ENCODE assay signal across 10 cellular contexts in genomic region chr5:77644443-77645157, GRCh38. TPM values are rescaled to one million over a fixed set of nuclear protein-coding genes. Genes with fewer than 3 reads are reported as not detected.
A peak's percentile ranks its signal among the peaks of the same experiment; 100 is the strongest.
DNase-seq lines count a peak whose midpoint lies in the region; ATAC-seq and TF ChIP-seq lines count a peak whose summit lies in the region.
"Had no signal": no experiment of that assay in that cellular context is flagged by ENCODE, and none has a peak within 500 bp of the region (broad histone marks: within the 10 kb centered on the region; RNA-seq: fewer than 3 reads in every experiment).

No MANE protein-coding gene starts in this region.

- WGBS in stomach, 5 donors, result 12 to 17% (median 14%) methylated on average over 31 of the region's 31 CpGs

- no peak for DNase-seq in CD4-positive, alpha-beta memory T cell
- DNase-seq in GM06990 (ENCODE audit: extremely low read depth, insufficient read length), result no peak
- DNase-seq in T-helper 17 cell, result no peak
- DNase-seq in left kidney (ENCODE audit: low read depth, low spot score), result peak; percentile 39
- no peak for DNase-seq in MCF 10A (ENCODE audit: unreplicated experiment)
- no peak for DNase-seq in kidney tubule cell (ENCODE audit: low spot score)
- no peak for DNase-seq in stomach
- DNase-seq in stimulated activated CD4-positive, alpha-beta T cell treated with anti-CD3 and anti-CD28 coated beads, Interleukin-4, amount 100 ng/mL, for 4 hours, result no peak
- DNase-seq: sigmoid colon had no signal

- BruUV-seq in MCF 10A (replicated peaks; lab: Mats Ljungman, UMichigan), result no TSS peak

- H3K4me3 ChIP-seq in CD4-positive, alpha-beta memory T cell (ENCODE audit: low read length in 2 of 2), result no peak overlapping the region
- H3K4me3 ChIP-seq in GM06990 (replicated peaks; ENCODE audit: low read depth, low read length) (peak overlapping the region; percentile 37; the same call in 1 of the 2 replicates), stomach (peak overlapping the region in 2 of 4 donors; percentile 36 to 41)
- H3K4me3 ChIP-seq: thyroid gland had no signal

- H3K4me3 Mint-ChIP-seq in CD4-positive, alpha-beta memory T cell, result peak overlapping the region; percentile 31 to 76 (median 72)
- H3K4me3 Mint-ChIP-seq in T-helper 17 cell (peak overlapping the region; percentile 71), MCF 10A (ENCODE audit: unreplicated experiment) (no peak overlapping the region)

- H3K9me3 Mint-ChIP-seq in CD4-positive, alpha-beta memory T cell, result peaks cover 0 to 35% (median 22%) of the 10 kb centered on the region in 8 donors
- no peaks in the 10 kb centered on the region for H3K9me3 Mint-ChIP-seq in MCF 10A (ENCODE audit: unreplicated experiment)

- peaks cover 65% of the 10 kb centered on the region for H3K27me3 ChIP-seq in CD4-positive, alpha-beta memory T cell (ENCODE audit: insufficient read depth, low read length)
- H3K27me3 ChIP-seq in GM06990 (replicated peaks; ENCODE audit: control insufficient read depth, insufficient read depth, low read length) (no peaks in the 10 kb centered on the region; the same call in 1 of the 2 replicates), stomach (peaks cover 31 to 95% (median 69%) of the 10 kb centered on the region in 3 donors)

- no peak for TF ChIP-seq POLR2A in stomach (IDR thresholded peaks at IDR 0.05)

- TF ChIP-seq EP300 in stomach (IDR thresholded peaks at IDR 0.05), result no peak

- no peak for ATAC-seq in T-helper 17 cell

- H3K27me3 Mint-ChIP-seq in CD4-positive, alpha-beta memory T cell, result peaks cover 61 to 73% of the 10 kb centered on the region in 2 donors
- H3K27me3 Mint-ChIP-seq in T-helper 17 cell, result peaks cover 93% of the 10 kb centered on the region
- peaks cover 70% of the 10 kb centered on the region for H3K27me3 Mint-ChIP-seq in MCF 10A (ENCODE audit: insufficient read depth, unreplicated experiment)

- H3K36me3 ChIP-seq in CD4-positive, alpha-beta memory T cell (ENCODE audit: insufficient read depth, low read length), result no peaks in the 10 kb centered on the region
- H3K36me3 ChIP-seq in GM06990 (ENCODE audit: control insufficient read depth, insufficient read depth, low read length), result no peaks in the 10 kb centered on the region
- H3K36me3 ChIP-seq in stomach, result no peaks in the 10 kb centered on the region
- H3K36me3 ChIP-seq: sigmoid colon, thyroid gland had no signal

- peak overlapping the region in 3 of 7 donors; percentile 22 to 69 (median 46) for H3K27ac Mint-ChIP-seq in CD4-positive, alpha-beta memory T cell
- H3K27ac Mint-ChIP-seq in T-helper 17 cell (peak overlapping the region; percentile 61), MCF 10A (ENCODE audit: low read depth, unreplicated experiment) (no peak overlapping the region)

- CTCF ChIA-PET in CD4-positive, alpha-beta memory T cell (lab: Charles Lee; ENCODE audit: partially characterized antibody), result no interaction called here
- CTCF ChIA-PET in MCF 10A (lab: Yijun Ruan, JAX), result no interaction called here

- peaks cover 3% of the 10 kb centered on the region in 2 donors for H3K36me3 Mint-ChIP-seq in CD4-positive, alpha-beta memory T cell
- no peaks in the 10 kb centered on the region for H3K36me3 Mint-ChIP-seq in T-helper 17 cell (ENCODE audit: low read depth)
- H3K36me3 Mint-ChIP-seq in MCF 10A (ENCODE audit: insufficient read depth, unreplicated experiment), result no peaks in the 10 kb centered on the region

- peaks cover 9% of the 10 kb centered on the region for H3K4me1 ChIP-seq in CD4-positive, alpha-beta memory T cell (ENCODE audit: insufficient read depth, low read length)
- peaks cover 23 to 47% (median 39%) of the 10 kb centered on the region in 4 donors for H3K4me1 ChIP-seq in stomach

- peaks cover 15 to 46% (median 19%) of the 10 kb centered on the region in 4 donors for H3K4me1 Mint-ChIP-seq in CD4-positive, alpha-beta memory T cell
- H3K4me1 Mint-ChIP-seq in T-helper 17 cell (peaks cover 10% of the 10 kb centered on the region), MCF 10A (ENCODE audit: insufficient read depth, unreplicated experiment) (no peaks in the 10 kb centered on the region)

- POLR2A ChIA-PET in CD4-positive, alpha-beta memory T cell (lab: Charles Lee; ENCODE audit: partially characterized antibody), result no interaction called here
- POLR2A ChIA-PET in MCF 10A (lab: Yijun Ruan, JAX), result no interaction called here

- no peaks in the 10 kb centered on the region for H3K9me3 ChIP-seq in CD4-positive, alpha-beta memory T cell (ENCODE audit: control insufficient read depth in 1 of 2, low read length in 2 of 2)
- H3K9me3 ChIP-seq in T-helper 17 cell (ENCODE audit: control insufficient read depth, low read length, poor library complexity, severe bottlenecking) (peaks cover 9% of the 10 kb centered on the region), stomach (peaks cover 0 to 15% (median 0%) of the 10 kb centered on the region in 4 donors)
- H3K9me3 ChIP-seq: thyroid gland had no signal

- no peak for TF ChIP-seq CTCF in GM06990 (IDR thresholded peaks at IDR 0.05; ENCODE audit: insufficient read depth, low read length, poor library complexity, severe bottlenecking)
- TF ChIP-seq CTCF in MCF 10A (IDR thresholded peaks at IDR 0.05; ENCODE audit: unreplicated experiment), result no peak
- no peak for TF ChIP-seq CTCF in stomach (IDR thresholded peaks at IDR 0.05)

- H3K27ac ChIP-seq in CD4-positive, alpha-beta memory T cell (ENCODE audit: low read depth, low read length), result no peak overlapping the region
- H3K27ac ChIP-seq in stomach, result no peak overlapping the region
- H3K27ac ChIP-seq: sigmoid colon, thyroid gland had no signal

- intact Hi-C loops in CD4-positive, alpha-beta memory T cell (cut with micrococcal nuclease), result loop anchor here (2.0 to 10.0 kb wide), 5 partner anchors 14 to 777 kb away; partner anchors contain the start of genes AP3B1 and TBCA
- intact Hi-C loops in MCF 10A (cut with micrococcal nuclease), result no loop called here
- intact Hi-C loops in stomach (cut with DNase I; ENCODE audit: low total_unique reads), result no loop called here

RNA-seq across cellular contexts. Expression of gene OTP, which starts 6.1 kb away (rescaled TPM):
- not detected for total RNA-seq in CD4-positive, alpha-beta memory T cell
- not detected for polyA plus RNA-seq in CD4-positive, alpha-beta memory T cell
- not detected for total RNA-seq in T-helper 17 cell
- not detected in 2 replicates for total RNA-seq in MCF 10A (2022)
- not detected for total RNA-seq in stomach
- not detected for polyA plus RNA-seq in stomach
- total RNA-seq: sigmoid colon, thyroid gland had no signal
- polyA plus RNA-seq: sigmoid colon had no signal
